8 cellular contexts compared by ENCODE assay signal in the genomic region with DNA sequence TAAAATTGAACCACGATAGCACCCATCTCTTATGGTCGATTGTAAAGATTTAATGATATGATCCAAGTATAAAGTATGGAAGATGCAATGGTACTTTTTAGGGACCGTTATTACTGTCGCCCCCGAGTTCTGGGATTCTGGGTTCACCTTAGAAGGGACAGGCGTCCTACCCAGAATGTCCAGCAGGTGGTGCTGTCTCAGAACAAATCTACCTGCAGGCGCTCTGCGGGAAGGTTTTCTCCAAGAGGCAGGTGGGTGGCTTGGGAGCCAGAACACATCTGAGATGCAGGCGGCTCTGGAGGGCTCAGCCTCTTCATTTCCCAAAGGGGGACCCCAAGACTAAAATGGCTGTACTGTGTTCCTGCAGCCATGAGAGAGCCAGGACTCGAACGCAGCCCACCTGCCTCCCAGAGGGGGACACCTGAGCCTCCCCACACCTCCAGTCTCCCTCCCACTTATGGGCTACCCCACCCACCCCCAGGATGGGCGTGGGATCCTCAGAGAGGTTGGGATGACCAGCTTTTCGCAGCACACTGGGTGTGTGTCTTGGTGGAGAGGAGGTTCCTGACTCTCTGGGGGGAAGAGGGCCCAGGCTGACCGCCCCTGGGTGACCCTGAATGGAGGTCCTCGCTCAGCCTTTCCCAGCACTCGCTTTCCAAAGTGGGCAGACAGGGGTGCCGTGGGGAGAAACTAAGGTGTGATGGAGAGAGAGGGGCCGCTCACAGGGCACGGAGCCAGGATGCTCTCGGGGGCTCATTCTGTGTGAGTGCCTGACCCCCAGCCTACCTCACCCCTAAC. TPM values are rescaled to one million over a fixed set of nuclear protein-coding genes. Genes with fewer than 3 reads are reported as not detected.
A peak's percentile ranks its signal among the peaks of the same experiment; 100 is the strongest.
DNase-seq lines count a peak whose midpoint lies in the region; ATAC-seq and TF ChIP-seq lines count a peak whose summit lies in the region.

No MANE protein-coding gene starts in this region.

- H3K4me3 ChIP-seq in fibroblast of lung (replicated peaks in 1 of 4; ENCODE audit: control extremely low read depth in 1 of 4, insufficient read depth in 1 of 4, low read depth in 3 of 4, low read length in 4 of 4) (no peak overlapping the region), neural progenitor cell (no peak overlapping the region), suprapubic skin (no peak overlapping the region)

- peak; percentile 87 to 91 for TF ChIP-seq CTCF in fibroblast of lung (conservative IDR thresholded peaks at IDR 0.05 in 1 of 2, IDR thresholded peaks at IDR 0.05 in 1 of 2; ENCODE audit: low read depth in 1 of 2, low read length in 2 of 2)
- peak; percentile 96 for TF ChIP-seq CTCF in neural progenitor cell (IDR thresholded peaks at IDR 0.05)
- peak; percentile 79 to 92 for TF ChIP-seq CTCF in suprapubic skin (IDR thresholded peaks at IDR 0.05)

- H3K4me3 Mint-ChIP-seq in neural progenitor cell: no peak overlapping the region

- ATAC-seq in HG02870 (IDR thresholded peaks at IDR 0.05; ENCODE audit: unreplicated experiment): no peak

- no peak for TF ChIP-seq POLR2A in suprapubic skin (IDR thresholded peaks at IDR 0.05)

- H3K4me2 ChIP-seq in fibroblast of lung (ENCODE audit: extremely low read depth, insufficient read depth, low read length) (no peak overlapping the region), neural progenitor cell (no peak overlapping the region)

- H3F3A ChIP-seq in neural progenitor cell (ENCODE audit: low read depth): no peaks in the 10 kb centered on the region

- DNase-seq in AG20443 (ENCODE audit: low spot score) (peak; percentile 65), H4 (ENCODE audit: low spot score) (peak; percentile 47), NCI-H774 (lab: John Stamatoyannopoulos, UW) (peak; percentile 34), activated T-cell treated with anti-CD3 and anti-CD28 coated beads for 24 hours (ENCODE audit: low read depth) (peak; percentile 57), fibroblast of lung (ENCODE audit: low read depth in 2 of 2) (peak; percentile 31 to 60), neural progenitor cell (ENCODE audit: low spot score) (peak; percentile 86), suprapubic skin (ENCODE audit: low spot score in 2 of 2) (peak in 1 of 2 donors; percentile 82)

- TF ChIP-seq EP300 in suprapubic skin (IDR thresholded peaks at IDR 0.05): no peak

- H3K36me3 ChIP-seq in fibroblast of lung (ENCODE audit: control insufficient read depth, insufficient read depth, low read length): no peaks in the 10 kb centered on the region
- H3K36me3 ChIP-seq in neural progenitor cell: no peaks in the 10 kb centered on the region
- H3K36me3 ChIP-seq in suprapubic skin: no peaks in the 10 kb centered on the region

- H3K9me3 Mint-ChIP-seq in neural progenitor cell: no peaks in the 10 kb centered on the region

- H3K4me1 Mint-ChIP-seq in neural progenitor cell: peaks cover 22% of the 10 kb centered on the region

- no peak overlapping the region for H3K27ac Mint-ChIP-seq in neural progenitor cell

- H3K27ac ChIP-seq in fibroblast of lung (ENCODE audit: insufficient read depth, low read length): no peak overlapping the region
- H3K27ac ChIP-seq in neural progenitor cell: no peak overlapping the region
- H3K27ac ChIP-seq in suprapubic skin: no peak overlapping the region

- no peaks in the 10 kb centered on the region for H3K36me3 Mint-ChIP-seq in neural progenitor cell

- H3K9ac ChIP-seq in fibroblast of lung (ENCODE audit: insufficient read depth, low read length) (no peak overlapping the region), neural progenitor cell (no peak overlapping the region)

- H2AFZ ChIP-seq in fibroblast of lung (ENCODE audit: low read length) (no peak overlapping the region), neural progenitor cell (replicated peaks) (no peak overlapping the region)

- H4K20me1 ChIP-seq in fibroblast of lung (ENCODE audit: control insufficient read depth, extremely low read depth, insufficient read depth, low read length): no peaks in the 10 kb centered on the region
- no peaks in the 10 kb centered on the region for H4K20me1 ChIP-seq in neural progenitor cell (ENCODE audit: low read depth)

- H3K27me3 Mint-ChIP-seq in neural progenitor cell (ENCODE audit: insufficient read depth, low read depth): peaks cover 22% of the 10 kb centered on the region

- no peaks in the 10 kb centered on the region for H3K79me2 ChIP-seq in fibroblast of lung (ENCODE audit: control insufficient read depth, insufficient read depth, low read length)
- no peaks in the 10 kb centered on the region for H3K79me2 ChIP-seq in neural progenitor cell (ENCODE audit: low read depth)

- H3K9me3 ChIP-seq in fibroblast of lung (ENCODE audit: control insufficient read depth, insufficient read depth, low read depth, low read length) (no peaks in the 10 kb centered on the region), neural progenitor cell (ENCODE audit: low read depth) (no peaks in the 10 kb centered on the region), suprapubic skin (no peaks in the 10 kb centered on the region)

- H3K27me3 ChIP-seq in fibroblast of lung (ENCODE audit: control insufficient read depth, insufficient read depth, low read length): no peaks in the 10 kb centered on the region
- H3K27me3 ChIP-seq in neural progenitor cell: peaks cover 6% of the 10 kb centered on the region
- H3K27me3 ChIP-seq in suprapubic skin: peaks cover 13% of the 10 kb centered on the region

- H3K4me1 ChIP-seq in fibroblast of lung (ENCODE audit: control insufficient read depth, extremely low read depth, insufficient read depth, low read length) (peaks cover 6% of the 10 kb centered on the region), neural progenitor cell (no peaks in the 10 kb centered on the region), suprapubic skin (no peaks in the 10 kb centered on the region)

- WGBS in suprapubic skin: 38% methylated on average over 14 of the region's 20 CpGs

RNA-seq across cellular contexts. Expression of gene CORO2B, which starts 28.1 kb away (rescaled TPM):
- 0.33 and 0.64 TPM in 2 replicates for total RNA-seq in H4 (2014; rRNA removed; shearing (Covaris generic))
- 15.7 and 25.3 TPM in 2 replicates for total RNA-seq in fibroblast of lung
- 17.5 and 70.2 TPM in 2 replicates for polyA plus RNA-seq in fibroblast of lung
- polyA plus RNA-seq in fibroblast of lung (2012): 22.1 and 70.4 TPM in 2 replicates
- polyA minus RNA-seq in fibroblast of lung (ENCODE audit: low replicate concordance): 58.7 and 208 TPM in 2 replicates
- total RNA-seq in neural progenitor cell (ENCODE audit: low replicate concordance): 1.0 and 3.3 TPM in 2 replicates
- total RNA-seq in suprapubic skin: 1 to 10 TPM; 1.3 to 3.3 (median 2.3) TPM
